ENCODE assay signal across 22 cellular contexts in the genomic region with DNA sequence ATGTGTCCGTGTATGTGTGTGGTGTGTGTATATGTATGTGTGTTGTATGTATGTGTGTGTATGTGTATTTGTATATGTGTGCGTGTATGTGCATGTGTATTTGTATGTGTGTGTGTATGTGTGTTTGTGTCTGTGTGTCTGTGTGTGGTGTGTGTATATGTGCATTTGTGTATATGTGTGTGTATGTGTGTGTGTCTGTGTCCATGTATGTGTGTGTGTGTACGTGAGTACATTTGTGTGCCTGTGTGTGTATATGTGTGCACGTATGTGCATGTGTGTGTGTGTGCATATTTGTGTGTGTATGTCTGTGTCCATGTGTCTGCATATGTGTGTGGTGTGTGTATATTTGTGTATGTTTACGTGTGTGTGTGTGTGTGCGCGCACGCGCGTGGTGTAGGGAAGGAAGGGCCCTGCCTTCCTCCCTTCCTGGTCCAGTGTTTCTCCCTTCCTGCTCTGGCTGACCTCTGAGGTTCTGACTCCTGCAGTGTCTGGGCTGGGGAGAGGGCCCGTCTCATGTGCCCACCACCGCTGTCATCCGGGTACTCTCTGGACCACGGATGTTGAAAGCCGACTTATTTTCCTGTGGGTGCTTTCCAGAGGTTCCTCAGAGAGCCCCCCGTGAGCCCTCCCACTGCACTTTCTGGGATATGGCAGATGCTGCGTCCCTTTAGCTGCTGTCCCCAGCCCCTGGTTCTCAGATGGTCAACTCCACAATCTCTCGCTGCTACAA.
"Had no signal": no experiment of that assay in that cellular context is flagged by ENCODE, and none has a peak within 500 bp of the region (broad histone marks: within the 10 kb centered on the region; RNA-seq: fewer than 3 reads in every experiment).

No MANE protein-coding gene starts in this region.

- DNase-seq: activated CD4-positive, alpha-beta T cell treated with anti-CD3 and anti-CD28 coated beads, Interleukin-2, amount 50 U/mL, for 4 hours; activated CD8-positive, alpha-beta memory T cell treated with anti-CD3 and anti-CD28 coated beads, Interleukin-2, amount 50 U/mL, for 4 hours; activated T-cell treated with anti-CD3 and anti-CD28 coated beads, Interleukin-2, amount 50 U/mL, for 24 hours; amniotic stem cell; cerebellar nuclear complex; cortex of kidney; foreskin keratinocyte; kidney glomerular epithelial cell; left lung; mammary epithelial cell; ovary; stimulated activated CD4-positive, alpha-beta T cell treated with anti-CD3 and anti-CD28 coated beads, Interleukin-4, amount 100 ng/mL, for 4 hours; substantia nigra; T-helper 1 cell; T-helper 9 cell; thyroid gland had no signal

- ATAC-seq: activated T-helper 17 cell treated with anti-CD3 and anti-CD28 coated beads, Interleukin-2, amount 50 U/mL, for 72 hours; foreskin keratinocyte; left lung; naive thymus-derived CD8-positive, alpha-beta T cell; WTC11 had no signal

- H3K4me1 ChIP-seq: breast epithelium, foreskin keratinocyte, prostate gland, right atrium auricular region, thyroid gland had no signal

- H3K4me3 ChIP-seq: breast epithelium, left lung, ovary, prostate gland, right atrium auricular region, thyroid gland had no signal

- H3K36me3 ChIP-seq: breast epithelium, ovary, prostate gland, thyroid gland had no signal

- H3K9me3 ChIP-seq: prostate gland, thyroid gland had no signal

- H3K27ac ChIP-seq: breast epithelium, foreskin keratinocyte, left lung, ovary, prostate gland, right atrium auricular region, thyroid gland had no signal

- H3K27me3 ChIP-seq: breast epithelium, left lung, ovary, right atrium auricular region, thyroid gland had no signal
